In the genomic region with DNA sequence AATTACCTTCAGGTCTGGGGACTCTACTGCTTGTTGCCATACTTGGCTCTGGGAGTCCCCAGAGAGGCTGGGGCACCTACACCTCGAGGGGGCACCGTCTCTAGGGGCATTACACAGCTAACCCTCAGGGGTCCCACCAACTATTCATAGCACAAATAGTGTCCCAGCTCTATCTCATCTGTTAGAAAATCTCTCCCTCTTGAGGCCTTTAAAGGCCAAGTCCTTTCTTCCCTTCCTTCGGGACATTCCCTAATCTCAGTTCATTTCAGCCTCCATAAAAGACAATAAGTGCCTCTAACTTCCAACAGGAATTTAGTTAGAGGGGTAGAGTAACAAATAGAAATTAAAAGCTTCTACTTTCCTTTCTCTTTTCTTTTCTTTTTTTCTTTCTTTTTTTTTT, we compare ENCODE assay signal across 1 cellular context.
TF ChIP-seq lines count a peak whose summit lies in the region.

No MANE protein-coding gene starts in this region.

TF ChIP-seq in GM23338, 12 proteins besides CTCF, POLR2A, EP300 and RAD21 (continued from another document):
- TF ChIP-seq, protein P1, sequence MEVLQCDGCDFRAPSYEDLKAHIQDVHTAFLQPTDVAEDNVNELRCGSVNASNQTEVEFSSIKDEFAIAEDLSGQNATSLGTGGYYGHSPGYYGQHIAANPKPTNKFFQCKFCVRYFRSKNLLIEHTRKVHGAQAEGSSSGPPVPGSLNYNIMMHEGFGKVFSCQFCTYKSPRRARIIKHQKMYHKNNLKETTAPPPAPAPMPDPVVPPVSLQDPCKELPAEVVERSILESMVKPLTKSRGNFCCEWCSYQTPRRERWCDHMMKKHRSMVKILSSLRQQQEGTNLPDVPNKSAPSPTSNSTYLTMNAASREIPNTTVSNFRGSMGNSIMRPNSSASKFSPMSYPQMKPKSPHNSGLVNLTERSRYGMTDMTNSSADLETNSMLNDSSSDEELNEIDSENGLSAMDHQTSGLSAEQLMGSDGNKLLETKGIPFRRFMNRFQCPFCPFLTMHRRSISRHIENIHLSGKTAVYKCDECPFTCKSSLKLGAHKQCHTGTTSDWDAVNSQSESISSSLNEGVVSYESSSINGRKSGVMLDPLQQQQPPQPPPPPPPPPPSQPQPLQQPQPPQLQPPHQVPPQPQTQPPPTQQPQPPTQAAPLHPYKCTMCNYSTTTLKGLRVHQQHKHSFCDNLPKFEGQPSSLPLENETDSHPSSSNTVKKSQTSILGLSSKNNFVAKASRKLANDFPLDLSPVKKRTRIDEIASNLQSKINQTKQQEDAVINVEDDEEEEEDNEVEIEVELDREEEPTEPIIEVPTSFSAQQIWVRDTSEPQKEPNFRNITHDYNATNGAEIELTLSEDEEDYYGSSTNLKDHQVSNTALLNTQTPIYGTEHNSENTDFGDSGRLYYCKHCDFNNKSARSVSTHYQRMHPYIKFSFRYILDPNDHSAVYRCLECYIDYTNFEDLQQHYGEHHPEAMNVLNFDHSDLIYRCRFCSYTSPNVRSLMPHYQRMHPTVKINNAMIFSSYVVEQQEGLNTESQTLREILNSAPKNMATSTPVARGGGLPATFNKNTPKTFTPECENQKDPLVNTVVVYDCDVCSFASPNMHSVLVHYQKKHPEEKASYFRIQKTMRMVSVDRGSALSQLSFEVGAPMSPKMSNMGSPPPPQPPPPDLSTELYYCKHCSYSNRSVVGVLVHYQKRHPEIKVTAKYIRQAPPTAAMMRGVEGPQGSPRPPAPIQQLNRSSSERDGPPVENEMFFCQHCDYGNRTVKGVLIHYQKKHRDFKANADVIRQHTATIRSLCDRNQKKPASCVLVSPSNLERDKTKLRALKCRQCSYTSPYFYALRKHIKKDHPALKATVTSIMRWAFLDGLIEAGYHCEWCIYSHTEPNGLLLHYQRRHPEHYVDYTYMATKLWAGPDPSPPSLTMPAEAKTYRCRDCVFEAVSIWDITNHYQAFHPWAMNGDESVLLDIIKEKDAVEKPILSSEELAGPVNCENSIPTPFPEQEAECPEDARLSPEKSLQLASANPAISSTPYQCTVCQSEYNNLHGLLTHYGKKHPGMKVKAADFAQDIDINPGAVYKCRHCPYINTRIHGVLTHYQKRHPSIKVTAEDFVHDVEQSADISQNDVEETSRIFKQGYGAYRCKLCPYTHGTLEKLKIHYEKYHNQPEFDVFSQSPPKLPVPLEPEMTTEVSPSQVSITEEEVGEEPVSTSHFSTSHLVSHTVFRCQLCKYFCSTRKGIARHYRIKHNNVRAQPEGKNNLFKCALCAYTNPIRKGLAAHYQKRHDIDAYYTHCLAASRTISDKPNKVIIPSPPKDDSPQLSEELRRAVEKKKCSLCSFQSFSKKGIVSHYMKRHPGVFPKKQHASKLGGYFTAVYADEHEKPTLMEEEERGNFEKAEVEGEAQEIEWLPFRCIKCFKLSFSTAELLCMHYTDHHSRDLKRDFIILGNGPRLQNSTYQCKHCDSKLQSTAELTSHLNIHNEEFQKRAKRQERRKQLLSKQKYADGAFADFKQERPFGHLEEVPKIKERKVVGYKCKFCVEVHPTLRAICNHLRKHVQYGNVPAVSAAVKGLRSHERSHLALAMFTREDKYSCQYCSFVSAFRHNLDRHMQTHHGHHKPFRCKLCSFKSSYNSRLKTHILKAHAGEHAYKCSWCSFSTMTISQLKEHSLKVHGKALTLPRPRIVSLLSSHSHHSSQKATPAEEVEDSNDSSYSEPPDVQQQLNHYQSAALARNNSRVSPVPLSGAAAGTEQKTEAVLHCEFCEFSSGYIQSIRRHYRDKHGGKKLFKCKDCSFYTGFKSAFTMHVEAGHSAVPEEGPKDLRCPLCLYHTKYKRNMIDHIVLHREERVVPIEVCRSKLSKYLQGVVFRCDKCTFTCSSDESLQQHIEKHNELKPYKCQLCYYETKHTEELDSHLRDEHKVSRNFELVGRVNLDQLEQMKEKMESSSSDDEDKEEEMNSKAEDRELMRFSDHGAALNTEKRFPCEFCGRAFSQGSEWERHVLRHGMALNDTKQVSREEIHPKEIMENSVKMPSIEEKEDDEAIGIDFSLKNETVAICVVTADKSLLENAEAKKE (CRISPR knock-in tag; IDR thresholded peaks at IDR 0.05) = no peak
- TF ChIP-seq EZH2 (IDR thresholded peaks at IDR 0.05; ENCODE audit: low read depth, unreplicated experiment) = no peak
- no peak for TF ChIP-seq ZNF331 (CRISPR knock-in tag; IDR thresholded peaks at IDR 0.05; ENCODE audit: low read depth)
- no peak for TF ChIP-seq EZH2phosphoT487 (IDR thresholded peaks at IDR 0.05; ENCODE audit: unreplicated experiment)
- TF ChIP-seq NANOG (IDR thresholded peaks at IDR 0.05; ENCODE audit: borderline replicate concordance) = no peak
